ENCODE assay signal across 8 cellular contexts in genomic region chr16:86575754-86576557, GRCh38. TPM values are rescaled to one million over a fixed set of nuclear protein-coding genes. Genes with fewer than 3 reads are reported as not detected.
DNase-seq lines count a peak whose midpoint lies in the region; ATAC-seq lines count a peak whose summit lies in the region.

No MANE protein-coding gene starts in this region.

- WGBS in right cardiac atrium = under 1% methylated on average over 54 of the region's 54 CpGs

- ATAC-seq in right cardiac atrium = peak; percentile 79 to 83
- ATAC-seq in GM21526 (IDR thresholded peaks at IDR 0.05; ENCODE audit: low FRiP score, unreplicated experiment) = no peak

- H3K36me3 ChIP-seq in rectal smooth muscle tissue (ENCODE audit: control insufficient read depth, insufficient read depth, low read length) = no peaks in the 10 kb centered on the region

- H3K4me1 ChIP-seq in right cardiac atrium (ENCODE audit: control insufficient read depth, insufficient read depth, low read length) (no peaks in the 10 kb centered on the region), rectal smooth muscle tissue (ENCODE audit: control insufficient read depth, insufficient read depth, low read length) (no peaks in the 10 kb centered on the region)

- peak; percentile 75 for DNase-seq in activated effector memory CD4-positive, alpha-beta T cell treated with anti-CD3 and anti-CD28 coated beads, Interleukin-2, amount 50 U/mL, for 16 hours
- no peak for DNase-seq in activated effector memory CD4-positive, alpha-beta T cell treated with Interleukin-2 at 50 U/mL for 16 hours
- peak; percentile 69 for DNase-seq in OCI-M2 (lab: John Stamatoyannopoulos, UW; ENCODE audit: unreplicated experiment)
- peak; percentile 97 for DNase-seq in amniotic epithelial cell (ENCODE audit: low read depth)
- DNase-seq in right cardiac atrium = peak; percentile 84 to 95 (median 93)
- no peak for DNase-seq in NCI-H187 (lab: John Stamatoyannopoulos, UW)

- H3K27ac ChIP-seq in right cardiac atrium (ENCODE audit: low read length) (peak overlapping the region; percentile 31), rectal smooth muscle tissue (ENCODE audit: low read depth, low read length) (no peak overlapping the region)

- intact Hi-C loops in right cardiac atrium (cut with DNase I) = loop anchor here (5.0 to 10.0 kb wide), 4 partner anchors 89 to 189 kb away; no protein-coding TSS in a partner anchor

- H3K9me3 ChIP-seq in right cardiac atrium (ENCODE audit: control insufficient read depth, low read length) = no peaks in the 10 kb centered on the region

- H3K4me3 ChIP-seq in right cardiac atrium (ENCODE audit: low read length) = peak overlapping the region; percentile 49
- H3K4me3 ChIP-seq in rectal smooth muscle tissue (ENCODE audit: low read length) = peak overlapping the region; percentile 41

- H3K27me3 ChIP-seq in right cardiac atrium (ENCODE audit: control insufficient read depth, insufficient read depth) (no peaks in the 10 kb centered on the region), rectal smooth muscle tissue (ENCODE audit: control insufficient read depth, insufficient read depth, low read length) (peaks cover 47% of the 10 kb centered on the region)

- no peak overlapping the region for H3K9ac ChIP-seq in rectal smooth muscle tissue (ENCODE audit: low read length)

RNA-seq across cellular contexts. Expression of gene FOXL1, which starts 2.4 kb away (rescaled TPM):
- total RNA-seq in right cardiac atrium = 1 to 10 TPM; 1.3 to 1.8 (median 1.6) TPM
- polyA plus RNA-seq in right cardiac atrium = 0.75 TPM

RNA-seq across cellular contexts. Expression of gene FOXC2, which starts 9.3 kb away (rescaled TPM):
- 1 to 10 TPM; 2.3 to 3.7 (median 2.8) TPM for total RNA-seq in right cardiac atrium
- 1.1 TPM for polyA plus RNA-seq in right cardiac atrium

RNA-seq across cellular contexts. Expression of gene MTHFSD, which starts 20.9 kb away (rescaled TPM):
- total RNA-seq in right cardiac atrium = 10 to 100 TPM in 3 of 4 donors, 1 to 10 TPM in 1; 9.0 to 14.7 (median 12.5) TPM
- 8.8 TPM for polyA plus RNA-seq in right cardiac atrium

Comparison
In these comparisons a context has a peak if more than half of its experiments do, and no peak if none do; other contexts are left out.
1. DNase-seq: peak in activated effector memory CD4-positive, alpha-beta T cell treated with anti-CD3 and anti-CD28 coated beads, Interleukin-2, amount 50 U/mL, for 16 hours (single experiment), OCI-M2 (single experiment), amniotic epithelial cell (single experiment) and right cardiac atrium (3 of 3); none in activated effector memory CD4-positive, alpha-beta T cell treated with Interleukin-2 at 50 U/mL for 16 hours (single experiment) and NCI-H187 (0 of 2).